1 cellular context compared by ENCODE assay signal in genomic region chr6:51480040-51480439, GRCh38.
TF ChIP-seq lines count a peak whose summit lies in the region.

No MANE protein-coding gene starts in this region.

TF ChIP-seq in HepG2, 621 proteins besides CTCF, POLR2A, EP300 and RAD21 (continued from another document and continues in another):
- peak; percentile 53; the same call in 1 of the 2 replicates for TF ChIP-seq AHDC1 (CRISPR knock-in tag; IDR thresholded peaks at IDR 0.05; ENCODE audit: borderline replicate concordance)
- TF ChIP-seq GRHL1 (CRISPR knock-in tag; conservative IDR thresholded peaks at IDR 0.05): no peak
- TF ChIP-seq FOSL1 (CRISPR knock-in tag; IDR thresholded peaks at IDR 0.05; ENCODE audit: borderline replicate concordance): peak; percentile 62; the same call in 1 of the 2 replicates
- 0 out of 2 replicates have a peak, but pooled peaks have one; percentile 23 for TF ChIP-seq DPF2 (CRISPR knock-in tag; IDR thresholded peaks at IDR 0.05; ENCODE audit: borderline replicate concordance, low read depth)
- TF ChIP-seq ARID3A (IDR thresholded peaks at IDR 0.05; ENCODE audit: low read depth, low read length): peak; percentile 9; the same call in 1 of the 2 replicates
- TF ChIP-seq ZNF839 (CRISPR knock-in tag; IDR thresholded peaks at IDR 0.05; ENCODE audit: borderline replicate concordance): no peak
- no peak for TF ChIP-seq RNF219 (CRISPR knock-in tag; IDR thresholded peaks at IDR 0.05)
- TF ChIP-seq MAFF (IDR thresholded peaks at IDR 0.05; ENCODE audit: low read depth, low read length): no peak
- TF ChIP-seq ZNF879 (CRISPR knock-in tag; IDR thresholded peaks at IDR 0.05): no peak
- TF ChIP-seq KLF6 (CRISPR knock-in tag; IDR thresholded peaks at IDR 0.05): no peak
- no peak for TF ChIP-seq PHF20 (CRISPR knock-in tag; IDR thresholded peaks at IDR 0.05)
- no peak for TF ChIP-seq ZBTB38 (CRISPR knock-in tag; IDR thresholded peaks at IDR 0.05)
- no peak for TF ChIP-seq STAT6 (CRISPR knock-in tag; IDR thresholded peaks at IDR 0.05; ENCODE audit: borderline replicate concordance)
- TF ChIP-seq ARID5B (CRISPR knock-in tag; IDR thresholded peaks at IDR 0.05): peak; percentile 51
- TF ChIP-seq FOSL2 (CRISPR knock-in tag; IDR thresholded peaks at IDR 0.05): peak; percentile 77
- no peak for TF ChIP-seq TBP (CRISPR knock-in tag; IDR thresholded peaks at IDR 0.05)
- TF ChIP-seq THRA (CRISPR knock-in tag; IDR thresholded peaks at IDR 0.05; ENCODE audit: borderline replicate concordance): no peak
- TF ChIP-seq ZNF160 (CRISPR knock-in tag; IDR thresholded peaks at IDR 0.05): no peak
- TF ChIP-seq ZNF552 (CRISPR knock-in tag; IDR thresholded peaks at IDR 0.05; ENCODE audit: borderline replicate concordance): no peak
- no peak for TF ChIP-seq ZNF713 (CRISPR knock-in tag; IDR thresholded peaks at IDR 0.05)
- no peak for TF ChIP-seq CHCHD3 (CRISPR knock-in tag; IDR thresholded peaks at IDR 0.05)
- TF ChIP-seq ZNF281 (CRISPR knock-in tag; IDR thresholded peaks at IDR 0.05; ENCODE audit: borderline replicate concordance): no peak
- no peak for TF ChIP-seq ZBTB25 (CRISPR knock-in tag; IDR thresholded peaks at IDR 0.05)
- TF ChIP-seq HNF4A (CRISPR knock-in tag; IDR thresholded peaks at IDR 0.05): peak; percentile 66
- TF ChIP-seq GATA4 (IDR thresholded peaks at IDR 0.05; ENCODE audit: borderline replicate concordance, low read depth): 0 out of 2 replicates have a peak, but pooled peaks have one; percentile 24
- peak; percentile 55; the same call in 1 of the 2 replicates for TF ChIP-seq ZNF644 (CRISPR knock-in tag; IDR thresholded peaks at IDR 0.05; ENCODE audit: low read depth)
